Comparison of ENCODE assay signal across 15 cellular contexts in the genomic region with DNA sequence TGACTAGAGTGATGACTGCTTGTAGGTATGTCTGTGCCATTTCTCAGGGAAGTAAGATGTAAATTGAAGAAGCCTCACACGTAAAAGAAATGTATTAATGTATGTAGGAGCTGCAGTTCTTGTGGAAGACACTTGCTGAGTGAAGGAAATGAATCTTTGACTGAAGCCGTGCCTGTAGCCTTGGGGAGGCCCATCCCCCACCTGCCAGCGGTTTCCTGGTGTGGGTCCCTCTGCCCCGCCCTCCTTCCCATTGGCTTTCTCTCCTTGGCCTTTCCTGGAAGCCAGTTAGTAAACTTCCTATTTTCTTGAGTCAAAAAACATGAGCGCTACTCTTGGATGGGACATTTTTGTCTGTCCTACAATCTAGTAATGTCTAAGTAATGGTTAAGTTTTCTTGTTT. TPM values are rescaled to one million over a fixed set of nuclear protein-coding genes. Genes with fewer than 3 reads are reported as not detected.
DNase-seq lines count a peak whose midpoint lies in the region; ATAC-seq and TF ChIP-seq lines count a peak whose summit lies in the region.
"Had no signal": no experiment of that assay in that cellular context is flagged by ENCODE, and none has a peak within 500 bp of the region (broad histone marks: within the 10 kb centered on the region; RNA-seq: fewer than 3 reads in every experiment).

No MANE protein-coding gene starts in this region.

- peak overlapping the region; percentile 82 for H3K27ac Mint-ChIP-seq in activated CD4-positive, alpha-beta T cell treated with anti-CD3 and anti-CD28 coated beads, Interleukin-2, amount 10 ng/mL, durations not matched to agents 24 days and 14 days
- peak overlapping the region; percentile 79 for H3K27ac Mint-ChIP-seq in activated T-helper 1 cell treated with anti-CD3 and anti-CD28 coated beads, Interleukin-12 subunit alpha, Interleukin-12 subunit beta, Interleukin-2, Interleukin-4 antibody, amounts not matched to agents 30 ng/mL and 10 ng/mL and 1 ng/mL, durations not matched to agents 14 hours and 24 hours and 36 hours
- H3K27ac Mint-ChIP-seq: brain, T-cell, type B pancreatic cell had no signal

- intact Hi-C loops in activated CD4-positive, alpha-beta T cell treated with anti-CD3 and anti-CD28 coated beads, Interleukin-2, amount 10 ng/mL, durations not matched to agents 24 days and 14 days (cut with micrococcal nuclease): no loop called here
- intact Hi-C loops in activated T-helper 1 cell treated with anti-CD3 and anti-CD28 coated beads, Interleukin-12 subunit alpha, Interleukin-12 subunit beta, Interleukin-2, Interleukin-4 antibody, amounts not matched to agents 30 ng/mL and 10 ng/mL and 1 ng/mL, durations not matched to agents 14 hours and 24 hours and 36 hours (cut with micrococcal nuclease): no loop called here

- no peak for ATAC-seq in HG02870 (IDR thresholded peaks at IDR 0.05; ENCODE audit: unreplicated experiment)
- ATAC-seq: activated CD4-positive, CD25-positive, alpha-beta regulatory T cell treated with anti-CD3 and anti-CD28 coated beads, Interleukin-2, amount 50 U/mL, for 24 hours; T-cell had no signal

- H3K27ac ChIP-seq in mesodermal cell (ENCODE audit: low read depth, low read length, severe bottlenecking): peak overlapping the region; percentile 50
- H3K27ac ChIP-seq: esophagus muscularis mucosa, RWPE1 had no signal

- no peaks in the 10 kb centered on the region for H3K9me3 ChIP-seq in mesodermal cell (ENCODE audit: control insufficient read depth, low read length)
- H3K9me3 ChIP-seq: esophagus muscularis mucosa had no signal

- H3K27me3 Mint-ChIP-seq in activated CD4-positive, alpha-beta T cell treated with anti-CD3 and anti-CD28 coated beads, Interleukin-2, amount 10 ng/mL, durations not matched to agents 24 days and 14 days: no peaks in the 10 kb centered on the region
- no peaks in the 10 kb centered on the region for H3K27me3 Mint-ChIP-seq in activated T-helper 1 cell treated with anti-CD3 and anti-CD28 coated beads, Interleukin-12 subunit alpha, Interleukin-12 subunit beta, Interleukin-2, Interleukin-4 antibody, amounts not matched to agents 30 ng/mL and 10 ng/mL and 1 ng/mL, durations not matched to agents 14 hours and 24 hours and 36 hours (ENCODE audit: insufficient read depth)
- H3K27me3 Mint-ChIP-seq: T-cell had no signal

- TF ChIP-seq POLR2A in GM18951 (IDR thresholded peaks at IDR 0.05; ENCODE audit: extremely low read depth, insufficient read depth, insufficient read length): peak; percentile 62

- 30 to 66% methylated on average over 2 to 3 of the region's 5 CpGs for WGBS in mesodermal cell (ENCODE audit: insufficient coverage in 2 of 2), 2 experiments

- peaks cover 97% of the 10 kb centered on the region for H3K36me3 Mint-ChIP-seq in activated CD4-positive, alpha-beta T cell treated with anti-CD3 and anti-CD28 coated beads, Interleukin-2, amount 10 ng/mL, durations not matched to agents 24 days and 14 days (ENCODE audit: low read depth)
- peaks cover 90% of the 10 kb centered on the region for H3K36me3 Mint-ChIP-seq in activated T-helper 1 cell treated with anti-CD3 and anti-CD28 coated beads, Interleukin-12 subunit alpha, Interleukin-12 subunit beta, Interleukin-2, Interleukin-4 antibody, amounts not matched to agents 30 ng/mL and 10 ng/mL and 1 ng/mL, durations not matched to agents 14 hours and 24 hours and 36 hours (ENCODE audit: low read depth)
- H3K36me3 Mint-ChIP-seq: brain, type B pancreatic cell had no signal

- H3K4me3 ChIP-seq in mesodermal cell (ENCODE audit: extremely low read depth, insufficient read depth, low read length, poor library complexity, severe bottlenecking) (no peak overlapping the region), foreskin fibroblast (ENCODE audit: low read depth in 1 of 2, low read length in 2 of 2) (no peak overlapping the region)
- H3K4me3 ChIP-seq: esophagus muscularis mucosa had no signal

- no peak for TF ChIP-seq CTCF in foreskin fibroblast (IDR thresholded peaks at IDR 0.05; ENCODE audit: low read depth, low read length)

- no peak for DNase-seq in activated CD4-positive, alpha-beta T cell treated with anti-CD3 and anti-CD28 coated beads, Interleukin-2, amount 10 ng/mL, durations not matched to agents 24 days and 14 days
- no peak for DNase-seq in activated CD4-positive, alpha-beta T cell treated with anti-CD3 and anti-CD28 coated beads, Interleukin-2, amount 50 U/mL, for 4 hours
- no peak for DNase-seq in activated T-helper 1 cell treated with anti-CD3 and anti-CD28 coated beads, Interleukin-12 subunit alpha, Interleukin-12 subunit beta, Interleukin-2, Interleukin-4 antibody, amounts not matched to agents 30 ng/mL and 10 ng/mL and 1 ng/mL, durations not matched to agents 14 hours and 24 hours and 36 hours (ENCODE audit: low spot score)
- DNase-seq in NCI-H146 treated with DMSO at 0.1 percent for 48 hours (lab: John Stamatoyannopoulos, UW; ENCODE audit: unreplicated experiment) (no peak), foreskin fibroblast (no peak)
- DNase-seq: NCI-H1048, T-cell had no signal

- H3K9me3 Mint-ChIP-seq in activated CD4-positive, alpha-beta T cell treated with anti-CD3 and anti-CD28 coated beads, Interleukin-2, amount 10 ng/mL, durations not matched to agents 24 days and 14 days: no peaks in the 10 kb centered on the region
- H3K9me3 Mint-ChIP-seq in activated T-helper 1 cell treated with anti-CD3 and anti-CD28 coated beads, Interleukin-12 subunit alpha, Interleukin-12 subunit beta, Interleukin-2, Interleukin-4 antibody, amounts not matched to agents 30 ng/mL and 10 ng/mL and 1 ng/mL, durations not matched to agents 14 hours and 24 hours and 36 hours: no peaks in the 10 kb centered on the region
- H3K9me3 Mint-ChIP-seq: T-cell, type B pancreatic cell had no signal

- peaks cover 70% of the 10 kb centered on the region for H3K4me1 Mint-ChIP-seq in activated CD4-positive, alpha-beta T cell treated with anti-CD3 and anti-CD28 coated beads, Interleukin-2, amount 10 ng/mL, durations not matched to agents 24 days and 14 days
- peaks cover 92% of the 10 kb centered on the region for H3K4me1 Mint-ChIP-seq in activated T-helper 1 cell treated with anti-CD3 and anti-CD28 coated beads, Interleukin-12 subunit alpha, Interleukin-12 subunit beta, Interleukin-2, Interleukin-4 antibody, amounts not matched to agents 30 ng/mL and 10 ng/mL and 1 ng/mL, durations not matched to agents 14 hours and 24 hours and 36 hours (ENCODE audit: low read depth)
- H3K4me1 Mint-ChIP-seq: brain had no signal

- H3K4me3 Mint-ChIP-seq in activated CD4-positive, alpha-beta T cell treated with anti-CD3 and anti-CD28 coated beads, Interleukin-2, amount 10 ng/mL, durations not matched to agents 24 days and 14 days: peak overlapping the region; percentile 34
- peak overlapping the region; percentile 42 for H3K4me3 Mint-ChIP-seq in activated T-helper 1 cell treated with anti-CD3 and anti-CD28 coated beads, Interleukin-12 subunit alpha, Interleukin-12 subunit beta, Interleukin-2, Interleukin-4 antibody, amounts not matched to agents 30 ng/mL and 10 ng/mL and 1 ng/mL, durations not matched to agents 14 hours and 24 hours and 36 hours
- H3K4me3 Mint-ChIP-seq: T-cell, type B pancreatic cell had no signal

- no peaks in the 10 kb centered on the region for H3K36me3 ChIP-seq in mesodermal cell (ENCODE audit: control insufficient read depth, insufficient read depth, low read length)
- H3K36me3 ChIP-seq: esophagus muscularis mucosa had no signal

- in situ Hi-C loops in GM18951 (cut with MboI; ENCODE audit: low sequenced_read_pairs, unreplicated experiment): no loop called here

- H3K4me1 ChIP-seq in mesodermal cell (ENCODE audit: control insufficient read depth, insufficient read depth, low read length, poor library complexity, severe bottlenecking): no peaks in the 10 kb centered on the region

RNA-seq across cellular contexts. Expression of a gene that starts 16.6 kb away (rescaled TPM):
- total RNA-seq in activated CD4-positive, alpha-beta T cell treated with anti-CD3 and anti-CD28 coated beads, Interleukin-2, amount 10 ng/mL, durations not matched to agents 24 days and 14 days: 831 and 846 TPM in 2 replicates
- 911 and 929 TPM in 2 replicates for total RNA-seq in activated T-helper 1 cell treated with anti-CD3 and anti-CD28 coated beads, Interleukin-12 subunit alpha, Interleukin-12 subunit beta, Interleukin-2, Interleukin-4 antibody, amounts not matched to agents 30 ng/mL and 10 ng/mL and 1 ng/mL, durations not matched to agents 14 hours and 24 hours and 36 hours
- 0.15 TPM for polyA plus RNA-seq in mesodermal cell (2013, experiment 1 of 2)
- polyA plus RNA-seq in mesodermal cell (2013, experiment 2 of 2): 0.05 TPM
